17 cellular contexts compared by ENCODE assay signal in the genomic region with DNA sequence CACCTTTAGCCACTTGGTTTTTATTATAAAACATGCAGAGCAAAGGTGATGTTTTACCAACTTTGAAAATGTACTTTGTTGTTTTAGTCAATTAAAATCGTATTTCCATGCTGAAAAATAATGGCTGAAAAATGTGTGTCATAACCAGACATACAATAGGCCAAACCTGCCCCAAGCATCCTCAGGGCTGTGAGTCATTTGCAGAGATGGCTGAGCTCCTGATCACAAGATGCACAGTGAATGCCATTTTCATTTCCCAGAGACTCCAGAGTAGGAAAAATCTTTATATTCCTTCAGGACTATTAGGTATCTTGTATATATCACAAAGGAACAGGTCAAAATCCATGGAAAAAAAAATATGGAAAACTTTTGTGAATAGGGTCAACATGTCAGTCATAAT.
A peak's percentile ranks its signal among the peaks of the same experiment; 100 is the strongest.
DNase-seq lines count a peak whose midpoint lies in the region; FAIRE-seq and TF ChIP-seq lines count a peak whose summit lies in the region.
"Had no signal": no experiment of that assay in that cellular context is flagged by ENCODE, and none has a peak within 500 bp of the region (broad histone marks: within the 10 kb centered on the region; RNA-seq: fewer than 3 reads in every experiment).

No MANE protein-coding gene starts in this region.

- H3K36me3 ChIP-seq in adipocyte (ENCODE audit: control insufficient read depth, insufficient read depth, low read length, severe bottlenecking) (no peaks in the 10 kb centered on the region), tibial artery (no peaks in the 10 kb centered on the region), testis (ENCODE audit: low read depth, missing control alignments) (no peaks in the 10 kb centered on the region)
- H3K36me3 ChIP-seq: left lung had no signal

- H3K4me3 ChIP-seq in adipocyte (ENCODE audit: low read length) (no peak overlapping the region), tibial artery (no peak overlapping the region), testis (no peak overlapping the region)
- H3K4me3 ChIP-seq: left lung had no signal

- no peak for DNase-seq in H54 (ENCODE audit: insufficient read length, low spot score)
- peak; percentile 44 for DNase-seq in adipocyte (ENCODE audit: low read depth)
- DNase-seq in fibroblast of peridontal ligament (ENCODE audit: extremely low read depth), result peak; percentile 76
- peak; percentile 76 for DNase-seq in stromal cell of bone marrow (ENCODE audit: low read depth)
- DNase-seq in tibial artery, result no peak
- no peak for DNase-seq in SK-N-DZ (ENCODE audit: low spot score)
- DNase-seq in testis, result no peak
- DNase-seq: activated naive CD4-positive, alpha-beta T cell treated with anti-CD3 and anti-CD28 coated beads, Interleukin-2, amount 10 ng/mL, durations not matched to agents 7 days and 5 days; CD8-positive, alpha-beta T cell; left lung; NCI-H774; RPMI8226; stimulated activated naive CD8-positive, alpha-beta T cell treated with anti-CD3 and anti-CD28 coated beads, Interleukin-15, Interleukin-2, amounts not matched to agents 100 U/mL and 50 U/mL, for 24 hours; T-helper 2 cell had no signal

- 61 to 83% methylated on average over 1 of the region's 1 CpG for WGBS in testis, 2 donors

- H3K27ac ChIP-seq in tibial artery, result no peak overlapping the region
- H3K27ac ChIP-seq in testis, result no peak overlapping the region
- H3K27ac ChIP-seq: left lung, parathyroid adenoma had no signal

- peaks cover 7% of the 10 kb centered on the region for H3K4me1 ChIP-seq in adipocyte (ENCODE audit: control insufficient read depth, insufficient read depth, low read length)
- peaks cover 0 to 11% (median 7%) of the 10 kb centered on the region in 4 donors for H3K4me1 ChIP-seq in tibial artery
- H3K4me1 ChIP-seq in testis, result no peaks in the 10 kb centered on the region
- H3K4me1 ChIP-seq: left lung, parathyroid adenoma had no signal

- intact Hi-C loops in tibial artery (cut with DNase I; ENCODE audit: low total_unique reads) (no loop called here), testis (cut with DNase I; ENCODE audit: low total_unique reads) (no loop called here)

- H3K27me3 ChIP-seq in adipocyte (replicated peaks; ENCODE audit: control insufficient read depth, insufficient read depth, low read length), result no peaks in the 10 kb centered on the region
- no peaks in the 10 kb centered on the region for H3K27me3 ChIP-seq in tibial artery
- H3K27me3 ChIP-seq in testis, result no peaks in the 10 kb centered on the region
- H3K27me3 ChIP-seq: left lung had no signal

- H3K9me3 ChIP-seq in adipocyte (ENCODE audit: control insufficient read depth, low read length) (no peaks in the 10 kb centered on the region), tibial artery (no peaks in the 10 kb centered on the region), testis (no peaks in the 10 kb centered on the region)
- H3K9me3 ChIP-seq: left lung had no signal

- H3K9ac ChIP-seq in adipocyte (ENCODE audit: low read length), result no peak overlapping the region
- H3K9ac ChIP-seq: parathyroid adenoma had no signal

- TF ChIP-seq POLR2A in H54 (IDR thresholded peaks at IDR 0.05; ENCODE audit: low read depth, low read length) (no peak), testis (IDR thresholded peaks at IDR 0.05) (no peak)

- peak; percentile 97 for FAIRE-seq in H54 (lab: Jason Lieb, UNC)
- FAIRE-seq: GM19239, HTR-8/SVneo had no signal

- TF ChIP-seq CTCF in tibial artery (IDR thresholded peaks at IDR 0.05) (no peak), testis (IDR thresholded peaks at IDR 0.05) (no peak)

Comparison
In these comparisons a context has a peak if more than half of its experiments do, and no peak if none do; other contexts are left out.
1. DNase-seq: peak in adipocyte (single experiment), fibroblast of peridontal ligament (single experiment) and stromal cell of bone marrow (single experiment); none in H54 (single experiment), tibial artery (0 of 2), SK-N-DZ (single experiment) and testis (single experiment).